1 cellular context compared by ENCODE assay signal in genomic region chr19:1377176-1377964, GRCh38.
TF ChIP-seq lines count a peak whose summit lies in the region.

No MANE protein-coding gene starts in this region.

TF ChIP-seq in K562, 482 proteins besides CTCF, POLR2A, EP300 and RAD21 (continued from another document):
- TF ChIP-seq, protein P1, sequence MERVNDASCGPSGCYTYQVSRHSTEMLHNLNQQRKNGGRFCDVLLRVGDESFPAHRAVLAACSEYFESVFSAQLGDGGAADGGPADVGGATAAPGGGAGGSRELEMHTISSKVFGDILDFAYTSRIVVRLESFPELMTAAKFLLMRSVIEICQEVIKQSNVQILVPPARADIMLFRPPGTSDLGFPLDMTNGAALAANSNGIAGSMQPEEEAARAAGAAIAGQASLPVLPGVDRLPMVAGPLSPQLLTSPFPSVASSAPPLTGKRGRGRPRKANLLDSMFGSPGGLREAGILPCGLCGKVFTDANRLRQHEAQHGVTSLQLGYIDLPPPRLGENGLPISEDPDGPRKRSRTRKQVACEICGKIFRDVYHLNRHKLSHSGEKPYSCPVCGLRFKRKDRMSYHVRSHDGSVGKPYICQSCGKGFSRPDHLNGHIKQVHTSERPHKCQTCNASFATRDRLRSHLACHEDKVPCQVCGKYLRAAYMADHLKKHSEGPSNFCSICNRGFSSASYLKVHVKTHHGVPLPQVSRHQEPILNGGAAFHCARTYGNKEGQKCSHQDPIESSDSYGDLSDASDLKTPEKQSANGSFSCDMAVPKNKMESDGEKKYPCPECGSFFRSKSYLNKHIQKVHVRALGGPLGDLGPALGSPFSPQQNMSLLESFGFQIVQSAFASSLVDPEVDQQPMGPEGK (CRISPR knock-in tag; IDR thresholded peaks at IDR 0.05; ENCODE audit: borderline replicate concordance) = no peak
- no peak for TF ChIP-seq CCAR2 (IDR thresholded peaks at IDR 0.05; ENCODE audit: low read depth, low read length)
- no peak for TF ChIP-seq ZNF561 (CRISPR knock-in tag; conservative IDR thresholded peaks at IDR 0.05)
- TF ChIP-seq OTX1 (CRISPR knock-in tag; IDR thresholded peaks at IDR 0.05) = no peak
- TF ChIP-seq ATF1 (CRISPR knock-in tag; IDR thresholded peaks at IDR 0.05) = 0 out of 2 replicates have a peak, but pooled peaks have one; percentile 16
- no peak for TF ChIP-seq ATF1 (tag; IDR thresholded peaks at IDR 0.05)
- TF ChIP-seq KLF6 (CRISPR knock-in tag; IDR thresholded peaks at IDR 0.05; ENCODE audit: borderline replicate concordance) = no peak
TF ChIP-seq in K562: peak in this region for 3.
